ENCODE assay signal across 18 cellular contexts in genomic region chr11:2293396-2294339, GRCh38. TPM values are rescaled to one million over a fixed set of nuclear protein-coding genes. Genes with fewer than 3 reads are reported as not detected.
DNase-seq lines count a peak whose midpoint lies in the region; ATAC-seq and TF ChIP-seq lines count a peak whose summit lies in the region.
"Had no signal": no experiment of that assay in that cellular context is flagged by ENCODE, and none has a peak within 500 bp of the region (broad histone marks: within the 10 kb centered on the region; RNA-seq: fewer than 3 reads in every experiment).

No MANE protein-coding gene starts in this region.

- H3K4me2 ChIP-seq in neural progenitor cell: no peak overlapping the region

- H3K9me3 Mint-ChIP-seq in endothelial cell (ENCODE audit: unreplicated experiment) (no peaks in the 10 kb centered on the region), neural progenitor cell (no peaks in the 10 kb centered on the region)
- H3K9me3 Mint-ChIP-seq: CD4-positive, alpha-beta memory T cell had no signal

- H3K27me3 Mint-ChIP-seq in endothelial cell (ENCODE audit: unreplicated experiment) (peaks cover 14% of the 10 kb centered on the region), neural progenitor cell (ENCODE audit: insufficient read depth, low read depth) (peaks cover 17% of the 10 kb centered on the region)

- H3K27me3 ChIP-seq in H7 (ENCODE audit: control insufficient read depth, insufficient read depth, low read length) (no peaks in the 10 kb centered on the region), neural progenitor cell (peaks cover 62% of the 10 kb centered on the region), esophagus squamous epithelium (peaks cover 0 to 45% (median 0%) of the 10 kb centered on the region in 4 donors)

- H3K9me3 ChIP-seq in neural progenitor cell (ENCODE audit: low read depth) (no peaks in the 10 kb centered on the region), esophagus squamous epithelium (no peaks in the 10 kb centered on the region)
- H3K9me3 ChIP-seq: heart right ventricle had no signal

- no peaks in the 10 kb centered on the region for H3F3A ChIP-seq in neural progenitor cell (ENCODE audit: low read depth)

- H2AFZ ChIP-seq in neural progenitor cell (replicated peaks): no peak overlapping the region

- H3K4me1 ChIP-seq in neural progenitor cell: no peaks in the 10 kb centered on the region
- no peaks in the 10 kb centered on the region for H3K4me1 ChIP-seq in esophagus squamous epithelium

- DNase-seq in H7 (peak; percentile 69), NOMO-1 treated with DMSO at 0.1 percent for 48 hours (lab: John Stamatoyannopoulos, UW; ENCODE audit: unreplicated experiment) (peak; percentile 75), endothelial cell (ENCODE audit: low spot score) (peak; percentile 4), neural progenitor cell (ENCODE audit: low spot score) (peak; percentile 6), pons (ENCODE audit: low spot score) (no peak), esophagus squamous epithelium (lab: John Stamatoyannopoulos, UW) (no peak)
- DNase-seq: activated T-cell treated with anti-CD3 and anti-CD28 coated beads, Interleukin-2, amount 50 U/mL, for 1 hour; CD4-positive, alpha-beta memory T cell; heart right ventricle; mesenchymal stem cell; NCI-H345; T1000 had no signal

- H3K27ac ChIP-seq in neural progenitor cell: no peak overlapping the region
- no peak overlapping the region for H3K27ac ChIP-seq in esophagus squamous epithelium
- H3K27ac ChIP-seq: heart right ventricle, RWPE1 had no signal

- TF ChIP-seq CTCF in endothelial cell (IDR thresholded peaks at IDR 0.05; ENCODE audit: unreplicated experiment) (no peak), neural progenitor cell (IDR thresholded peaks at IDR 0.05) (peak; percentile 5), esophagus squamous epithelium (IDR thresholded peaks at IDR 0.05) (no peak)

- ATAC-seq in GM21723 (IDR thresholded peaks at IDR 0.05; ENCODE audit: unreplicated experiment): no peak

- no peaks in the 10 kb centered on the region for H4K20me1 ChIP-seq in neural progenitor cell (ENCODE audit: low read depth)

- H3K36me3 ChIP-seq in H7 (replicated peaks; ENCODE audit: control insufficient read depth, insufficient read depth, low read length) (no peaks in the 10 kb centered on the region), neural progenitor cell (no peaks in the 10 kb centered on the region), esophagus squamous epithelium (no peaks in the 10 kb centered on the region)

- intact Hi-C loops in esophagus squamous epithelium (cut with DNase I): no loop called here

- TF ChIP-seq POLR2A in esophagus squamous epithelium (IDR thresholded peaks at IDR 0.05): no peak

- H3K4me3 ChIP-seq in H7 (ENCODE audit: insufficient read depth, low read depth, low read length): no peak overlapping the region
- no peak overlapping the region for H3K4me3 ChIP-seq in neural progenitor cell
- no peak overlapping the region for H3K4me3 ChIP-seq in esophagus squamous epithelium
- H3K4me3 ChIP-seq: heart right ventricle had no signal

- H3K9ac ChIP-seq in neural progenitor cell: no peak overlapping the region

- no peaks in the 10 kb centered on the region for H3K79me2 ChIP-seq in neural progenitor cell (ENCODE audit: low read depth)

- H3K36me3 Mint-ChIP-seq in endothelial cell (ENCODE audit: low read depth, unreplicated experiment) (no peaks in the 10 kb centered on the region), neural progenitor cell (no peaks in the 10 kb centered on the region)
- H3K36me3 Mint-ChIP-seq: brain had no signal

- H3K4me3 Mint-ChIP-seq in endothelial cell (ENCODE audit: unreplicated experiment): no peak overlapping the region
- no peak overlapping the region for H3K4me3 Mint-ChIP-seq in neural progenitor cell
- H3K4me3 Mint-ChIP-seq: brain; CD4-positive, alpha-beta memory T cell had no signal

- H3K27ac Mint-ChIP-seq in endothelial cell (ENCODE audit: unreplicated experiment) (no peak overlapping the region), neural progenitor cell (no peak overlapping the region)
- H3K27ac Mint-ChIP-seq: brain had no signal

- H3K4me1 Mint-ChIP-seq in endothelial cell (ENCODE audit: unreplicated experiment) (peaks cover 9% of the 10 kb centered on the region), neural progenitor cell (peaks cover 2% of the 10 kb centered on the region)
- H3K4me1 Mint-ChIP-seq: brain had no signal

- 85 to 86% methylated on average over 19 to 26 of the region's 37 CpGs for WGBS in esophagus squamous epithelium, 2 donors

RNA-seq across cellular contexts. Expression of gene C11orf21, which starts 8.1 kb away (rescaled TPM):
- not detected in 2 replicates for total RNA-seq in H7 (2014; rRNA removed; shearing (Covaris generic))
- total RNA-seq in endothelial cell (ENCODE audit: unreplicated experiment) (0.13 TPM), neural progenitor cell (ENCODE audit: low replicate concordance) (0.19 TPM in 1 of 2 replicates, not detected in the other), esophagus squamous epithelium (under 1 TPM in 3 of 4 donors, not detected in 1; 0.30 to 0.94 (median 0.76) TPM)
- total RNA-seq: endothelial cell of umbilical vein, M059J, pulmonary artery endothelial cell had no signal

RNA-seq across cellular contexts. Expression of gene TSPAN32, which starts 8.1 kb away (rescaled TPM):
- total RNA-seq in H7 (2014; rRNA removed; shearing (Covaris generic)): not detected in 2 replicates
- total RNA-seq in endothelial cell (ENCODE audit: unreplicated experiment) (0.23 TPM), neural progenitor cell (ENCODE audit: low replicate concordance) (0.19 TPM in 1 of 2 replicates, not detected in the other), esophagus squamous epithelium (1 to 10 TPM in 1 of 4 donors, not detected in 3; 2.5 TPM)
- total RNA-seq: endothelial cell of umbilical vein, pulmonary artery endothelial cell had no signal

RNA-seq across cellular contexts. Expression of gene ASCL2, which starts 23.3 kb away (rescaled TPM):
- total RNA-seq in H7 (2014; rRNA removed; shearing (Covaris generic)): 0.44 and 0.55 TPM in 2 replicates
- total RNA-seq in endothelial cell (ENCODE audit: unreplicated experiment) (not detected), neural progenitor cell (ENCODE audit: low replicate concordance) (2.2 TPM in 1 of 2 replicates, not detected in the other), esophagus squamous epithelium (1 to 10 TPM in 3 of 4 donors, under 1 TPM in 1; 0.67 to 5.1 (median 2.3) TPM)
- total RNA-seq: endothelial cell of umbilical vein, M059J, pulmonary artery endothelial cell had no signal

Comparison
In these comparisons a context has a peak if more than half of its experiments do, and no peak if none do; other contexts are left out.
1. DNase-seq: peak in H7 (single experiment), NOMO-1 treated with DMSO at 0.1 percent for 48 hours (single experiment), endothelial cell (single experiment) and neural progenitor cell (single experiment); none in pons (single experiment) and esophagus squamous epithelium (single experiment).